In genomic region chr17:38592487-38592886, GRCh38 we compare ENCODE assay signal across 1 cellular context.
A peak's percentile ranks its signal among the peaks of the same experiment; 100 is the strongest.
TF ChIP-seq lines count a peak whose summit lies in the region.

No MANE protein-coding gene starts in this region.

TF ChIP-seq in HepG2, 621 proteins besides CTCF, POLR2A, EP300 and RAD21:
- no peak for TF ChIP-seq NR1H2 (CRISPR knock-in tag; IDR thresholded peaks at IDR 0.05; ENCODE audit: borderline replicate concordance, low read depth)
- peak; percentile 98 for TF ChIP-seq ZNF3 (CRISPR knock-in tag; IDR thresholded peaks at IDR 0.05)
TF ChIP-seq in HepG2: peak in this region for 1.
